2 cellular contexts compared by ENCODE assay signal in the genomic region with DNA sequence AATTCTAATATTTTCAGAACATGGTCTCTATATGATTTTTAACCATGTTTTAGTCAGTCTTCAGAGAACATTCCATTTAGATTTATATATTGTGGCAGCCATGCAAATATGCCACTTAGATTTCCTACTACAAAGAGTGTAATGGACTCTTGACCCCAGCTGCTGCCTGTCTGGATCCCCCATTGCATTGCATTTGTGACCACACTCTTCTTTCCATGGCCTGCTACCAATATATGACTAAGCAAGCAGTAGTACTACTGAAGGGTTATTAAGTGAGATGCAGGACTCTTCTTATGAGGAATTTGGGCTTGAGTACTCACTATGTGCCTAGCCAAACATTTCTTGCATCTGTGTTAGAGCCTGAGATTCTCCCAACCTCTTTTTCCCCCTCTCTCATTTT.
TF ChIP-seq lines count a peak whose summit lies in the region.

No MANE protein-coding gene starts in this region.

TF ChIP-seq in GM23338, 12 proteins besides CTCF, POLR2A, EP300 and RAD21 (continues in another document):
- TF ChIP-seq ZNF331 (CRISPR knock-in tag; IDR thresholded peaks at IDR 0.05; ENCODE audit: low read depth) (no peak), POLR2AphosphoS5 (IDR thresholded peaks at IDR 0.05; ENCODE audit: low read depth) (no peak), EZH2 (IDR thresholded peaks at IDR 0.05; ENCODE audit: low read depth, unreplicated experiment) (no peak), STAT1 (IDR thresholded peaks at IDR 0.05; ENCODE audit: unreplicated experiment) (no peak), ZNF114 (CRISPR knock-in tag; IDR thresholded peaks at IDR 0.05) (no peak), ETS1 (IDR thresholded peaks at IDR 0.05) (no peak), EZH2phosphoT487 (IDR thresholded peaks at IDR 0.05; ENCODE audit: unreplicated experiment) (no peak), CREB1 (CRISPR knock-in tag; IDR thresholded peaks at IDR 0.05; ENCODE audit: low read depth) (no peak)
- TF ChIP-seq, protein P1, sequence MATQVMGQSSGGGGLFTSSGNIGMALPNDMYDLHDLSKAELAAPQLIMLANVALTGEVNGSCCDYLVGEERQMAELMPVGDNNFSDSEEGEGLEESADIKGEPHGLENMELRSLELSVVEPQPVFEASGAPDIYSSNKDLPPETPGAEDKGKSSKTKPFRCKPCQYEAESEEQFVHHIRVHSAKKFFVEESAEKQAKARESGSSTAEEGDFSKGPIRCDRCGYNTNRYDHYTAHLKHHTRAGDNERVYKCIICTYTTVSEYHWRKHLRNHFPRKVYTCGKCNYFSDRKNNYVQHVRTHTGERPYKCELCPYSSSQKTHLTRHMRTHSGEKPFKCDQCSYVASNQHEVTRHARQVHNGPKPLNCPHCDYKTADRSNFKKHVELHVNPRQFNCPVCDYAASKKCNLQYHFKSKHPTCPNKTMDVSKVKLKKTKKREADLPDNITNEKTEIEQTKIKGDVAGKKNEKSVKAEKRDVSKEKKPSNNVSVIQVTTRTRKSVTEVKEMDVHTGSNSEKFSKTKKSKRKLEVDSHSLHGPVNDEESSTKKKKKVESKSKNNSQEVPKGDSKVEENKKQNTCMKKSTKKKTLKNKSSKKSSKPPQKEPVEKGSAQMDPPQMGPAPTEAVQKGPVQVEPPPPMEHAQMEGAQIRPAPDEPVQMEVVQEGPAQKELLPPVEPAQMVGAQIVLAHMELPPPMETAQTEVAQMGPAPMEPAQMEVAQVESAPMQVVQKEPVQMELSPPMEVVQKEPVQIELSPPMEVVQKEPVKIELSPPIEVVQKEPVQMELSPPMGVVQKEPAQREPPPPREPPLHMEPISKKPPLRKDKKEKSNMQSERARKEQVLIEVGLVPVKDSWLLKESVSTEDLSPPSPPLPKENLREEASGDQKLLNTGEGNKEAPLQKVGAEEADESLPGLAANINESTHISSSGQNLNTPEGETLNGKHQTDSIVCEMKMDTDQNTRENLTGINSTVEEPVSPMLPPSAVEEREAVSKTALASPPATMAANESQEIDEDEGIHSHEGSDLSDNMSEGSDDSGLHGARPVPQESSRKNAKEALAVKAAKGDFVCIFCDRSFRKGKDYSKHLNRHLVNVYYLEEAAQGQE (IDR thresholded peaks at IDR 0.05; ENCODE audit: unreplicated experiment) = no peak
- TF ChIP-seq, protein P2, sequence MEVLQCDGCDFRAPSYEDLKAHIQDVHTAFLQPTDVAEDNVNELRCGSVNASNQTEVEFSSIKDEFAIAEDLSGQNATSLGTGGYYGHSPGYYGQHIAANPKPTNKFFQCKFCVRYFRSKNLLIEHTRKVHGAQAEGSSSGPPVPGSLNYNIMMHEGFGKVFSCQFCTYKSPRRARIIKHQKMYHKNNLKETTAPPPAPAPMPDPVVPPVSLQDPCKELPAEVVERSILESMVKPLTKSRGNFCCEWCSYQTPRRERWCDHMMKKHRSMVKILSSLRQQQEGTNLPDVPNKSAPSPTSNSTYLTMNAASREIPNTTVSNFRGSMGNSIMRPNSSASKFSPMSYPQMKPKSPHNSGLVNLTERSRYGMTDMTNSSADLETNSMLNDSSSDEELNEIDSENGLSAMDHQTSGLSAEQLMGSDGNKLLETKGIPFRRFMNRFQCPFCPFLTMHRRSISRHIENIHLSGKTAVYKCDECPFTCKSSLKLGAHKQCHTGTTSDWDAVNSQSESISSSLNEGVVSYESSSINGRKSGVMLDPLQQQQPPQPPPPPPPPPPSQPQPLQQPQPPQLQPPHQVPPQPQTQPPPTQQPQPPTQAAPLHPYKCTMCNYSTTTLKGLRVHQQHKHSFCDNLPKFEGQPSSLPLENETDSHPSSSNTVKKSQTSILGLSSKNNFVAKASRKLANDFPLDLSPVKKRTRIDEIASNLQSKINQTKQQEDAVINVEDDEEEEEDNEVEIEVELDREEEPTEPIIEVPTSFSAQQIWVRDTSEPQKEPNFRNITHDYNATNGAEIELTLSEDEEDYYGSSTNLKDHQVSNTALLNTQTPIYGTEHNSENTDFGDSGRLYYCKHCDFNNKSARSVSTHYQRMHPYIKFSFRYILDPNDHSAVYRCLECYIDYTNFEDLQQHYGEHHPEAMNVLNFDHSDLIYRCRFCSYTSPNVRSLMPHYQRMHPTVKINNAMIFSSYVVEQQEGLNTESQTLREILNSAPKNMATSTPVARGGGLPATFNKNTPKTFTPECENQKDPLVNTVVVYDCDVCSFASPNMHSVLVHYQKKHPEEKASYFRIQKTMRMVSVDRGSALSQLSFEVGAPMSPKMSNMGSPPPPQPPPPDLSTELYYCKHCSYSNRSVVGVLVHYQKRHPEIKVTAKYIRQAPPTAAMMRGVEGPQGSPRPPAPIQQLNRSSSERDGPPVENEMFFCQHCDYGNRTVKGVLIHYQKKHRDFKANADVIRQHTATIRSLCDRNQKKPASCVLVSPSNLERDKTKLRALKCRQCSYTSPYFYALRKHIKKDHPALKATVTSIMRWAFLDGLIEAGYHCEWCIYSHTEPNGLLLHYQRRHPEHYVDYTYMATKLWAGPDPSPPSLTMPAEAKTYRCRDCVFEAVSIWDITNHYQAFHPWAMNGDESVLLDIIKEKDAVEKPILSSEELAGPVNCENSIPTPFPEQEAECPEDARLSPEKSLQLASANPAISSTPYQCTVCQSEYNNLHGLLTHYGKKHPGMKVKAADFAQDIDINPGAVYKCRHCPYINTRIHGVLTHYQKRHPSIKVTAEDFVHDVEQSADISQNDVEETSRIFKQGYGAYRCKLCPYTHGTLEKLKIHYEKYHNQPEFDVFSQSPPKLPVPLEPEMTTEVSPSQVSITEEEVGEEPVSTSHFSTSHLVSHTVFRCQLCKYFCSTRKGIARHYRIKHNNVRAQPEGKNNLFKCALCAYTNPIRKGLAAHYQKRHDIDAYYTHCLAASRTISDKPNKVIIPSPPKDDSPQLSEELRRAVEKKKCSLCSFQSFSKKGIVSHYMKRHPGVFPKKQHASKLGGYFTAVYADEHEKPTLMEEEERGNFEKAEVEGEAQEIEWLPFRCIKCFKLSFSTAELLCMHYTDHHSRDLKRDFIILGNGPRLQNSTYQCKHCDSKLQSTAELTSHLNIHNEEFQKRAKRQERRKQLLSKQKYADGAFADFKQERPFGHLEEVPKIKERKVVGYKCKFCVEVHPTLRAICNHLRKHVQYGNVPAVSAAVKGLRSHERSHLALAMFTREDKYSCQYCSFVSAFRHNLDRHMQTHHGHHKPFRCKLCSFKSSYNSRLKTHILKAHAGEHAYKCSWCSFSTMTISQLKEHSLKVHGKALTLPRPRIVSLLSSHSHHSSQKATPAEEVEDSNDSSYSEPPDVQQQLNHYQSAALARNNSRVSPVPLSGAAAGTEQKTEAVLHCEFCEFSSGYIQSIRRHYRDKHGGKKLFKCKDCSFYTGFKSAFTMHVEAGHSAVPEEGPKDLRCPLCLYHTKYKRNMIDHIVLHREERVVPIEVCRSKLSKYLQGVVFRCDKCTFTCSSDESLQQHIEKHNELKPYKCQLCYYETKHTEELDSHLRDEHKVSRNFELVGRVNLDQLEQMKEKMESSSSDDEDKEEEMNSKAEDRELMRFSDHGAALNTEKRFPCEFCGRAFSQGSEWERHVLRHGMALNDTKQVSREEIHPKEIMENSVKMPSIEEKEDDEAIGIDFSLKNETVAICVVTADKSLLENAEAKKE (CRISPR knock-in tag; IDR thresholded peaks at IDR 0.05) = no peak

TF ChIP-seq in H1, 55 proteins besides CTCF, POLR2A, EP300 and RAD21:
- TF ChIP-seq YY1 (IDR thresholded peaks at IDR 0.05; ENCODE audit: low read depth, low read length) (no peak), HDAC6 (IDR thresholded peaks at IDR 0.05; ENCODE audit: low read depth, low read length) (no peak), SAP30 (IDR thresholded peaks at IDR 0.05; ENCODE audit: insufficient read depth, insufficient replicate concordance, low read length) (no peak), CHD1 (IDR thresholded peaks at IDR 0.05; ENCODE audit: low read depth, low read length) (no peak), GABPA (IDR thresholded peaks at IDR 0.05; ENCODE audit: borderline replicate concordance, insufficient read depth, low read length) (no peak), NANOG (IDR thresholded peaks at IDR 0.05; ENCODE audit: insufficient read depth, low read depth, low read length, poor library complexity, severe bottlenecking) (no peak), FOSL1 (IDR thresholded peaks at IDR 0.05; ENCODE audit: insufficient read depth, low read depth, low read length) (no peak), TBP (IDR thresholded peaks at IDR 0.05; ENCODE audit: low read depth, low read length) (no peak), TAF7 (optimal IDR thresholded peaks at IDR 0.05; ENCODE audit: borderline replicate concordance, low read depth, low read length) (no peak), SP2 (IDR thresholded peaks at IDR 0.05; ENCODE audit: low read length) (no peak), SIN3A (conservative IDR thresholded peaks at IDR 0.05 in 1 of 2, IDR thresholded peaks at IDR 0.05 in 1 of 2; ENCODE audit: low read depth in 1 of 2, low read length in 2 of 2) (no peak), POLR2AphosphoS5 (IDR thresholded peaks at IDR 0.05; ENCODE audit: low read depth, low read length) (no peak), SIX5 (IDR thresholded peaks at IDR 0.05; ENCODE audit: low read depth, low read length) (no peak), ASH2L (IDR thresholded peaks at IDR 0.05; ENCODE audit: low read length) (no peak), E2F6 (IDR thresholded peaks at IDR 0.05) (no peak), MAFK (IDR thresholded peaks at IDR 0.05; ENCODE audit: low read depth, low read length) (no peak)
- TF ChIP-seq, protein P3, sequence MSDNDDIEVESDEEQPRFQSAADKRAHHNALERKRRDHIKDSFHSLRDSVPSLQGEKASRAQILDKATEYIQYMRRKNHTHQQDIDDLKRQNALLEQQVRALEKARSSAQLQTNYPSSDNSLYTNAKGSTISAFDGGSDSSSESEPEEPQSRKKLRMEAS (IDR thresholded peaks at IDR 0.05) = no peak
